In genomic region chr2:102100371-102101096, GRCh38 we compare ENCODE assay signal across 14 cellular contexts. TPM values are rescaled to one million over a fixed set of nuclear protein-coding genes. Genes with fewer than 3 reads are reported as not detected.
DNase-seq lines count a peak whose midpoint lies in the region; TF ChIP-seq lines count a peak whose summit lies in the region.
"Had no signal": no experiment of that assay in that cellular context is flagged by ENCODE, and none has a peak within 500 bp of the region (broad histone marks: within the 10 kb centered on the region; RNA-seq: fewer than 3 reads in every experiment).

No MANE protein-coding gene starts in this region.

- H3K27ac ChIP-seq in transverse colon: peak overlapping the region in 1 of 4 donors; percentile 52
- H3K27ac ChIP-seq: BLaER1 treated with 17β-estradiol and CSF1 and Interleukin-3, amounts not matched to agents 10 nM and 100 nM; cardiac muscle cell; RWPE1 had no signal

- H3K9me3 Mint-ChIP-seq in activated naive CD4-positive, alpha-beta T cell treated with anti-CD3 and anti-CD28 coated beads, Interleukin-2, amount 50 U/mL, for 24 hours: no peaks in the 10 kb centered on the region
- H3K9me3 Mint-ChIP-seq in activated naive CD4-positive, alpha-beta T cell treated with anti-CD3 and anti-CD28 coated beads, Interleukin-2, amount 10 ng/mL, durations not matched to agents 7 days and 5 days: peaks cover 4% of the 10 kb centered on the region
- no peaks in the 10 kb centered on the region for H3K9me3 Mint-ChIP-seq in activated naive CD8-positive, alpha-beta T cell (ENCODE audit: low read depth)

- TF ChIP-seq CTCF in transverse colon (IDR thresholded peaks at IDR 0.05) (no peak), BE2C (IDR thresholded peaks at IDR 0.05; ENCODE audit: low read depth, low read length) (no peak)

- peaks cover 0 to 30% (median 10%) of the 10 kb centered on the region in 4 donors for H3K4me1 ChIP-seq in transverse colon
- H3K4me1 ChIP-seq in BE2C: no peaks in the 10 kb centered on the region

- peak overlapping the region; percentile 31 for H3K27ac Mint-ChIP-seq in activated naive CD4-positive, alpha-beta T cell treated with anti-CD3 and anti-CD28 coated beads, Interleukin-2, amount 50 U/mL, for 24 hours
- H3K27ac Mint-ChIP-seq in activated naive CD4-positive, alpha-beta T cell treated with anti-CD3 and anti-CD28 coated beads, Interleukin-2, amount 10 ng/mL, durations not matched to agents 7 days and 5 days: no peak overlapping the region
- H3K27ac Mint-ChIP-seq in activated naive CD8-positive, alpha-beta T cell: peak overlapping the region; percentile 77

- WGBS in transverse colon (ENCODE audit: low coverage in 1 of 2), 2 donors: 56 to 58% methylated on average over 4 to 5 of the region's 5 CpGs

- H3K27me3 Mint-ChIP-seq in activated naive CD4-positive, alpha-beta T cell treated with anti-CD3 and anti-CD28 coated beads, Interleukin-2, amount 50 U/mL, for 24 hours: no peaks in the 10 kb centered on the region
- peaks cover 13% of the 10 kb centered on the region for H3K27me3 Mint-ChIP-seq in activated naive CD4-positive, alpha-beta T cell treated with anti-CD3 and anti-CD28 coated beads, Interleukin-2, amount 10 ng/mL, durations not matched to agents 7 days and 5 days
- H3K27me3 Mint-ChIP-seq in activated naive CD8-positive, alpha-beta T cell: no peaks in the 10 kb centered on the region

- CTCF ChIA-PET in activated naive CD4-positive, alpha-beta T cell treated with anti-CD3 and anti-CD28 coated beads, Interleukin-2, amount 10 ng/mL, durations not matched to agents 7 days and 5 days (lab: Charles Lee): no interaction called here

- H3K4me3 ChIP-seq in transverse colon: no peak overlapping the region
- H3K4me3 ChIP-seq in BE2C (ENCODE audit: low read depth, low read length): no peak overlapping the region
- H3K4me3 ChIP-seq: BLaER1 treated with 17β-estradiol and CSF1 and Interleukin-3, amounts not matched to agents 10 nM and 100 nM; cardiac muscle cell; skin epidermis had no signal

- DNase-seq in activated naive CD4-positive, alpha-beta T cell treated with anti-CD3 and anti-CD28 coated beads, Interleukin-2, amount 10 ng/mL, durations not matched to agents 7 days and 5 days: no peak
- DNase-seq in iris pigment epithelial cell (ENCODE audit: low read depth) (peak; percentile 61), transverse colon (no peak), BE2C (no peak), NCI-H446 treated with DMSO at 0.1 percent for 48 hours (lab: John Stamatoyannopoulos, UW) (no peak), posterior vena cava (ENCODE audit: low spot score) (no peak)
- DNase-seq: activated CD4-positive, CD25-positive, alpha-beta regulatory T cell; NCI-H2107 had no signal

- H3K9me3 ChIP-seq in transverse colon: no peaks in the 10 kb centered on the region
- no peaks in the 10 kb centered on the region for H3K9me3 ChIP-seq in BE2C

- H3K4me1 Mint-ChIP-seq in activated naive CD4-positive, alpha-beta T cell treated with anti-CD3 and anti-CD28 coated beads, Interleukin-2, amount 50 U/mL, for 24 hours: peaks cover 19% of the 10 kb centered on the region
- H3K4me1 Mint-ChIP-seq in activated naive CD4-positive, alpha-beta T cell treated with anti-CD3 and anti-CD28 coated beads, Interleukin-2, amount 10 ng/mL, durations not matched to agents 7 days and 5 days: peaks cover 27% of the 10 kb centered on the region
- peaks cover 18% of the 10 kb centered on the region for H3K4me1 Mint-ChIP-seq in activated naive CD8-positive, alpha-beta T cell (ENCODE audit: low read depth)

- intact Hi-C loops in transverse colon (cut with DNase I; ENCODE audit: low total_unique reads): loop anchor here (5.0 kb wide), 1 partner anchor 1218 kb away; no protein-coding TSS in a partner anchor
- intact Hi-C loops in posterior vena cava (cut with DNase I): no loop called here

- in situ Hi-C loops in transverse colon (cut with MboI; ENCODE audit: low pct_ligation_motif_present in 1 of 4, low pct_unique_long_range_greater_than_20kb in 1 of 4, low sequenced_read_pairs in 3 of 4): no loop called here

- TF ChIP-seq POLR2A in transverse colon (IDR thresholded peaks at IDR 0.05): no peak

- peaks cover 3% of the 10 kb centered on the region for H3K36me3 Mint-ChIP-seq in activated naive CD4-positive, alpha-beta T cell treated with anti-CD3 and anti-CD28 coated beads, Interleukin-2, amount 50 U/mL, for 24 hours
- H3K36me3 Mint-ChIP-seq in activated naive CD4-positive, alpha-beta T cell treated with anti-CD3 and anti-CD28 coated beads, Interleukin-2, amount 10 ng/mL, durations not matched to agents 7 days and 5 days: peaks cover 3% of the 10 kb centered on the region
- peaks cover 3% of the 10 kb centered on the region for H3K36me3 Mint-ChIP-seq in activated naive CD8-positive, alpha-beta T cell

- TF ChIP-seq EP300 in transverse colon (IDR thresholded peaks at IDR 0.05; ENCODE audit: low read depth): peak; percentile 18

- H3K36me3 ChIP-seq in transverse colon (no peaks in the 10 kb centered on the region), BE2C (no peaks in the 10 kb centered on the region)
- H3K36me3 ChIP-seq: BLaER1 treated with 17β-estradiol and CSF1 and Interleukin-3, amounts not matched to agents 10 nM and 100 nM; cardiac muscle cell had no signal

- H3K27me3 ChIP-seq in transverse colon (no peaks in the 10 kb centered on the region), BE2C (no peaks in the 10 kb centered on the region)
- H3K27me3 ChIP-seq: BLaER1 treated with 17β-estradiol and CSF1 and Interleukin-3, amounts not matched to agents 10 nM and 100 nM; cardiac muscle cell had no signal

- no peak overlapping the region for H3K4me3 Mint-ChIP-seq in activated naive CD4-positive, alpha-beta T cell treated with anti-CD3 and anti-CD28 coated beads, Interleukin-2, amount 50 U/mL, for 24 hours
- H3K4me3 Mint-ChIP-seq in activated naive CD4-positive, alpha-beta T cell treated with anti-CD3 and anti-CD28 coated beads, Interleukin-2, amount 10 ng/mL, durations not matched to agents 7 days and 5 days: no peak overlapping the region
- no peak overlapping the region for H3K4me3 Mint-ChIP-seq in activated naive CD8-positive, alpha-beta T cell

RNA-seq across cellular contexts. Expression of gene IL1R1, which starts 42.0 kb away (rescaled TPM):
- total RNA-seq in transverse colon (10 to 100 TPM; 20.2 to 58.0 (median 36.2) TPM), posterior vena cava (100 to 1,000 TPM; 147 to 189 TPM)
- polyA plus RNA-seq in BE2C (2012; ENCODE audit: insufficient read depth, insufficient read length, low read depth): 0.26 TPM
